21 cellular contexts compared by ENCODE assay signal in the genomic region with DNA sequence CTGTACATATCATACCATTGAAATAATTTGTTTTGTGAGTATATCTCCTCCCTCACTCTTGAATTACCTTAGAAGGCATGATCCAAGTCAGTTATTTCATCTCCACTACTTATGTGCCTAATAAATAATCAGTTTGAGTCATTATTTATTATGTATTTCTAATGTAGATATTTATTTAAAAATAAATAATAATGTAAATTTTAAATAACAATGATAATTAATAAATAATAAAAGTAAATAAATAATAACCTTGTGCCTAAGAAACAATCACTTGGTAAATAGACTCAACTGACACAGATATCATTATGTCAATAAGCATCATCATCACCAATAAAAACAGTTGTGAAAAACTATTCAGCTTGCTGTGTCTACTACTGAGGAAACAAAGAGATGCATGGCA.
"Had no signal": no experiment of that assay in that cellular context is flagged by ENCODE, and none has a peak within 500 bp of the region (broad histone marks: within the 10 kb centered on the region; RNA-seq: fewer than 3 reads in every experiment).

No MANE protein-coding gene starts in this region.

- H3K27ac ChIP-seq: colonic mucosa, esophagus muscularis mucosa, foreskin keratinocyte, gastrocnemius medialis, heart left ventricle, hepatocyte, left lung, lower lobe of right lung had no signal

- H3K27me3 ChIP-seq: colonic mucosa, esophagus muscularis mucosa, foreskin keratinocyte, gastrocnemius medialis, heart left ventricle, hepatocyte, left lung had no signal

- H3K36me3 ChIP-seq: colonic mucosa, esophagus muscularis mucosa, gastrocnemius medialis, heart left ventricle, left lung, lower lobe of right lung had no signal

- FAIRE-seq: endothelial cell of umbilical vein had no signal

- H3K4me1 ChIP-seq: colonic mucosa, esophagus muscularis mucosa, foreskin keratinocyte, gastrocnemius medialis, heart left ventricle, left lung, lower lobe of right lung had no signal

- DNase-seq: colonic mucosa; cortex of kidney; effector CD8-positive, alpha-beta T cell; effector memory CD8-positive, alpha-beta T cell; endodermal cell; foreskin keratinocyte; gastrocnemius medialis; heart left ventricle; hypothalamus; immature natural killer cell; islet precursor cell; left cardiac atrium; left lung; left ventricle myocardium superior; lower lobe of right lung; mesenchymal stem cell; mucosa of descending colon; naive B cell had no signal

- H3K4me2 ChIP-seq: hepatocyte had no signal

- ATAC-seq: effector memory CD8-positive, alpha-beta T cell; foreskin keratinocyte; gastrocnemius medialis; heart left ventricle; left cardiac atrium; left lung; left ventricle myocardium superior; lower lobe of right lung; mucosa of descending colon had no signal

- H3K4me3 ChIP-seq: colonic mucosa, esophagus muscularis mucosa, gastrocnemius medialis, heart left ventricle, hepatocyte, left lung, lower lobe of right lung, mucosa of descending colon had no signal

- H3K9me3 ChIP-seq: colonic mucosa, esophagus muscularis mucosa, gastrocnemius medialis, lower lobe of right lung had no signal
